Comparison of ENCODE assay signal across 8 cellular contexts in the genomic region with DNA sequence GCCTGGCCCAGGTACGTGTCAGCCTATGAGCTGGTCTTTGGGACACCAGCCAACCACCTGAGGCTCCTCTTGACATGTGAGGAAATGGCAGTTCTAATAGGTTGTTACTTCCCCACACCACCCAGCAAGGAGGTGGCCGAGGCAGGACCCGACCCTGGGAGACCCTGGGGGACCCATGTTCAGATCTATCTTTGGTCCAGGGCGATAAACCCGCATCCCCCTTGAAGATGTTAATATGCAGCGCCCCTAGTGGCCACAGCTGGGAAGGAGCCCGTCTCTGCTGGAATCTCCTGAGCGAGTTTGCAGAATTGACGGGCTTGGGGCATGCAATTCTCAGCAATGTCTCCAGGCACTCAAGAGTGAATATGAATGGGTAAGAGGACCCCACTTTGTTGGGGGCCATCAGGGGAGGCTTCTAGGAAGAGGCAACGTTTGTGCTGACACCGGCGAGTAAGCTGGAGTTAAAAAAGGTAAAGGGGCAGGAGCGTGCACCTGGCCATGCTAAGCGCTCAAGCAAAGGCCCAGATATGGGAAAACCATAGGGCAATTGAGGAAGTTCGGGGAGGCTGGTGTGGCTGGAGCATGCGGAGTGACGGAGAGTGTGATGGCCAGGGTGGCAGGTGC. TPM values are rescaled to one million over a fixed set of nuclear protein-coding genes. Genes with fewer than 3 reads are reported as not detected.
DNase-seq lines count a peak whose midpoint lies in the region; ATAC-seq and TF ChIP-seq lines count a peak whose summit lies in the region.

No MANE protein-coding gene starts in this region.

- H4K5ac ChIP-seq in H9 (ENCODE audit: insufficient read length, low read depth, low read length): no peak overlapping the region

- no peak overlapping the region for H2BK5ac ChIP-seq in H9 (ENCODE audit: insufficient read length, low read length)

- no peaks in the 10 kb centered on the region for H3K36me3 ChIP-seq in Peyer's patch
- H3K36me3 ChIP-seq in neural progenitor cell: no peaks in the 10 kb centered on the region

- peaks cover 11% of the 10 kb centered on the region for H3F3A ChIP-seq in neural progenitor cell (ENCODE audit: low read depth)

- H3K79me2 ChIP-seq in H9 (ENCODE audit: insufficient read depth, low read length): no peaks in the 10 kb centered on the region
- no peaks in the 10 kb centered on the region for H3K79me2 ChIP-seq in neural progenitor cell (ENCODE audit: low read depth)

- no peak overlapping the region for H3K27ac ChIP-seq in H9 (ENCODE audit: insufficient read length, low read depth, low read length)
- H3K27ac ChIP-seq in Peyer's patch: peak overlapping the region in 1 of 4 donors; percentile 88
- H3K27ac ChIP-seq in neural progenitor cell: no peak overlapping the region

- H4K8ac ChIP-seq in H9 (replicated peaks; ENCODE audit: insufficient read length, low read depth, low read length): no peak overlapping the region

- H3K4me3 Mint-ChIP-seq in H9 (peak overlapping the region in 1 of 2 experiments; percentile 39; a peak in 1 of 5 replicates), neural progenitor cell (peak overlapping the region; percentile 11)
- peak overlapping the region; percentile 42 for H3K4me3 Mint-ChIP-seq in activated T-cell treated with anti-CD3 and anti-CD28 coated beads, Interleukin-2, amount 50 U/mL, for 4 hours

- no peaks in the 10 kb centered on the region for H3K23me2 ChIP-seq in H9 (ENCODE audit: insufficient read length, low read depth, low read length, poor library complexity, severe bottlenecking)

- no CpG with 5 or more reads among the region's 17 CpGs for WGBS in H9 (ENCODE audit: extremely low coverage, insufficient read length, low lambda C conversion rate)

- H3K79me1 ChIP-seq in H9 (ENCODE audit: insufficient read depth, low read depth, low read length, poor library complexity, severe bottlenecking): no peaks in the 10 kb centered on the region

- no peak overlapping the region for H3K56ac ChIP-seq in H9 (ENCODE audit: insufficient read length, low read depth, low read length)

- H3K27me3 ChIP-seq in H9 (ENCODE audit: insufficient read depth, low read length) (no peaks in the 10 kb centered on the region), Peyer's patch (no peaks in the 10 kb centered on the region), neural progenitor cell (peaks cover 13% of the 10 kb centered on the region)

- no peak overlapping the region for H3K4ac ChIP-seq in H9 (ENCODE audit: low read depth, low read length)

- H3K4me1 Mint-ChIP-seq in H9: peaks cover 19 to 28% of the 10 kb centered on the region in 2 experiments
- peaks cover 57% of the 10 kb centered on the region for H3K4me1 Mint-ChIP-seq in activated T-cell treated with anti-CD3 and anti-CD28 coated beads, Interleukin-2, amount 50 U/mL, for 4 hours (ENCODE audit: low read depth)
- peaks cover 15% of the 10 kb centered on the region for H3K4me1 Mint-ChIP-seq in neural progenitor cell

- H3K9me3 Mint-ChIP-seq in H9: no peaks in the 10 kb centered on the region; a peak in 1 of 5 replicates
- H3K9me3 Mint-ChIP-seq in activated T-cell treated with anti-CD3 and anti-CD28 coated beads, Interleukin-2, amount 50 U/mL, for 4 hours: peaks cover 3% of the 10 kb centered on the region
- H3K9me3 Mint-ChIP-seq in neural progenitor cell: no peaks in the 10 kb centered on the region

- H4K91ac ChIP-seq in H9 (ENCODE audit: insufficient read length, low read depth, low read length): no peak overlapping the region

- TF ChIP-seq POLR2A in Peyer's patch (IDR thresholded peaks at IDR 0.05): no peak

- H3K18ac ChIP-seq in H9 (ENCODE audit: insufficient read length, low read depth, low read length): no peak overlapping the region

- H3K4me1 ChIP-seq in H9 (ENCODE audit: insufficient read depth, low read length) (no peaks in the 10 kb centered on the region; the same call in 1 of the 2 replicates), Peyer's patch (peaks cover 0 to 28% (median 16%) of the 10 kb centered on the region in 4 donors), neural progenitor cell (peaks cover 5% of the 10 kb centered on the region)

- H3K27me3 Mint-ChIP-seq in H9 (ENCODE audit: low read depth) (peaks cover 15% of the 10 kb centered on the region), neural progenitor cell (ENCODE audit: insufficient read depth, low read depth) (peaks cover 14% of the 10 kb centered on the region)
- H3K27me3 Mint-ChIP-seq in activated T-cell treated with anti-CD3 and anti-CD28 coated beads, Interleukin-2, amount 50 U/mL, for 4 hours (ENCODE audit: low read depth): no peaks in the 10 kb centered on the region

- no peak overlapping the region; a peak in 1 of 7 replicates for H3K27ac Mint-ChIP-seq in H9
- H3K27ac Mint-ChIP-seq in neural progenitor cell: no peak overlapping the region

- H3K9me3 ChIP-seq in H9 (ENCODE audit: control insufficient read depth, low read depth, low read length) (no peaks in the 10 kb centered on the region), Peyer's patch (no peaks in the 10 kb centered on the region), neural progenitor cell (ENCODE audit: low read depth) (no peaks in the 10 kb centered on the region)

- H3K23ac ChIP-seq in H9 (ENCODE audit: insufficient read length, low read depth, low read length): no peak overlapping the region

- TF ChIP-seq CTCF in H9 (conservative IDR thresholded peaks at IDR 0.05): peak; percentile 94
- peak; percentile 74 to 97 (median 88) for TF ChIP-seq CTCF in Peyer's patch (IDR thresholded peaks at IDR 0.05)
- TF ChIP-seq CTCF in neural progenitor cell (IDR thresholded peaks at IDR 0.05): peak; percentile 96

- no peak overlapping the region for H3K14ac ChIP-seq in H9 (ENCODE audit: insufficient read depth, low read length)

- H2BK120ac ChIP-seq in H9 (ENCODE audit: low read depth, low read length, poor library complexity, severe bottlenecking): no peak overlapping the region

- peak; percentile 69 for DNase-seq in Ammon's horn (ENCODE audit: low spot score)
- DNase-seq in H9: peak; percentile 80
- peak; percentile 83 to 94 (median 91) for DNase-seq in Peyer's patch
- DNase-seq in activated T-cell treated with anti-CD3 and anti-CD28 coated beads, Interleukin-2, amount 50 U/mL, for 4 hours: peak; percentile 83
- peak; percentile 25 for DNase-seq in fibroblast of gingiva (ENCODE audit: low read depth)
- peak; percentile 85 for DNase-seq in neural progenitor cell (ENCODE audit: low spot score)
- peak; percentile 85 for DNase-seq in superior temporal gyrus (ENCODE audit: extremely low spot score)

- no peak overlapping the region for H3K4me3 ChIP-seq in Peyer's patch
- no peak overlapping the region for H3K4me3 ChIP-seq in neural progenitor cell

- H3K36me3 Mint-ChIP-seq in H9 (ENCODE audit: insufficient read depth in 1 of 3, low read depth in 3 of 3) (no peaks in the 10 kb centered on the region), neural progenitor cell (no peaks in the 10 kb centered on the region)
- H3K36me3 Mint-ChIP-seq in activated T-cell treated with anti-CD3 and anti-CD28 coated beads, Interleukin-2, amount 50 U/mL, for 4 hours (ENCODE audit: insufficient read depth): peaks cover 4% of the 10 kb centered on the region

- no peak overlapping the region for H2BK12ac ChIP-seq in H9 (ENCODE audit: insufficient read length, low read depth, low read length)

- H2AK5ac ChIP-seq in H9 (ENCODE audit: insufficient read length, low read length): no peak overlapping the region

- H3K9ac ChIP-seq in H9 (ENCODE audit: extremely low read depth, insufficient read length, low read length): no peak overlapping the region
- no peak overlapping the region for H3K9ac ChIP-seq in neural progenitor cell

- no peak overlapping the region for H3K4me2 ChIP-seq in H9 (ENCODE audit: insufficient read depth, insufficient read length, low read length)
- no peak overlapping the region for H3K4me2 ChIP-seq in neural progenitor cell

- H2BK15ac ChIP-seq in H9 (ENCODE audit: low read depth, low read length): no peak overlapping the region

- H3T11ph ChIP-seq in H9 (ENCODE audit: low read length): no peak overlapping the region

- no peak overlapping the region for H2BK20ac ChIP-seq in H9 (ENCODE audit: low read depth, low read length, poor library complexity, severe bottlenecking)

- peak; percentile 52 to 63 for ATAC-seq in activated T-cell treated with anti-CD3 and anti-CD28 coated beads, Interleukin-2, amount 50 U/mL, for 4 hours
- no peak for ATAC-seq in HG02798 (IDR thresholded peaks at IDR 0.05; ENCODE audit: poor library complexity, unreplicated experiment)

- H2AFZ ChIP-seq in H9 (ENCODE audit: low read length) (no peak overlapping the region), neural progenitor cell (replicated peaks) (no peak overlapping the region)

- H4K20me1 ChIP-seq in H9 (ENCODE audit: control insufficient read depth, insufficient read depth, insufficient read length) (no peaks in the 10 kb centered on the region), neural progenitor cell (ENCODE audit: low read depth) (no peaks in the 10 kb centered on the region)

RNA-seq across cellular contexts. Expression of gene MYO1F, which starts 1.5 kb away (rescaled TPM):
- total RNA-seq in H9 (2021): 1.0 and 1.2 TPM in 2 replicates
- total RNA-seq in Peyer's patch: 100 to 1,000 TPM in 1 of 4 donors, 10 to 100 TPM in 3; 10.8 to 168 (median 22.1) TPM
- total RNA-seq in activated T-cell treated with anti-CD3 and anti-CD28 coated beads, Interleukin-2, amount 50 U/mL, for 4 hours: 1 to 10 TPM; 4.6 to 8.0 (median 6.6) TPM
- 0.09 and 0.15 TPM in 2 replicates for total RNA-seq in neural progenitor cell (ENCODE audit: low replicate concordance)

RNA-seq across cellular contexts. Expression of gene ADAMTS10, which starts 31.8 kb away (rescaled TPM):
- total RNA-seq in H9 (2021): 25.6 and 26.5 TPM in 2 replicates
- total RNA-seq in Peyer's patch: 10 to 100 TPM in 3 of 4 donors, not detected in 1; 26.5 to 92.4 (median 37.2) TPM
- total RNA-seq in activated T-cell treated with anti-CD3 and anti-CD28 coated beads, Interleukin-2, amount 50 U/mL, for 4 hours: 1 to 10 TPM; 1.1 to 3.1 (median 1.5) TPM
- total RNA-seq in neural progenitor cell (ENCODE audit: low replicate concordance): 5.8 and 7.9 TPM in 2 replicates

RNA-seq across cellular contexts. Expression of gene NFILZ, which starts 51.7 kb away (rescaled TPM):
- total RNA-seq in H9 (2021) (not detected in 2 replicates), Peyer's patch (not detected), neural progenitor cell (ENCODE audit: low replicate concordance) (not detected in 2 replicates)
- total RNA-seq in activated T-cell treated with anti-CD3 and anti-CD28 coated beads, Interleukin-2, amount 50 U/mL, for 4 hours: not detected

Comparison
In these comparisons a context has a peak if more than half of its experiments do, and no peak if none do; other contexts are left out.
1. DNase-seq: peak in every context shown above with its lines; median percentile 91 in Peyer's patch; 85 in neural progenitor cell; 85 in superior temporal gyrus; 83 in activated T-cell treated with anti-CD3 and anti-CD28 coated beads, Interleukin-2, amount 50 U/mL, for 4 hours; 80 in H9; 69 in Ammon's horn; 25 in fibroblast of gingiva.